ENCODE assay signal across 9 cellular contexts in genomic region chr12:114681149-114681849, GRCh38. TPM values are rescaled to one million over a fixed set of nuclear protein-coding genes. Genes with fewer than 3 reads are reported as not detected.
DNase-seq lines count a peak whose midpoint lies in the region; ATAC-seq and TF ChIP-seq lines count a peak whose summit lies in the region.
"Had no signal": no experiment of that assay in that cellular context is flagged by ENCODE, and none has a peak within 500 bp of the region (broad histone marks: within the 10 kb centered on the region; RNA-seq: fewer than 3 reads in every experiment).

No MANE protein-coding gene starts in this region.

- no TSS peak for BruUV-seq in MCF 10A (replicated peaks; lab: Mats Ljungman, UMichigan)

- TF ChIP-seq CTCF in cardiac muscle cell (IDR thresholded peaks at IDR 0.05; ENCODE audit: low read depth, low read length) (no peak), MCF 10A (IDR thresholded peaks at IDR 0.05; ENCODE audit: unreplicated experiment) (no peak), lower leg skin (IDR thresholded peaks at IDR 0.05) (no peak), upper lobe of right lung (IDR thresholded peaks at IDR 0.05) (no peak)

- peak in 1 of 2 donors; percentile 65 for DNase-seq in cardiac muscle cell (ENCODE audit: low read depth in 1 of 2, low spot score in 1 of 2)
- DNase-seq in cardiac septum (ENCODE audit: low spot score) = no peak
- DNase-seq in MCF 10A (ENCODE audit: unreplicated experiment) = peak; percentile 47
- peak in 1 of 2 donors; percentile 81 for DNase-seq in lower leg skin (ENCODE audit: low spot score in 2 of 2)
- no peak for DNase-seq in upper lobe of right lung
- DNase-seq in NCI-H446 treated with DMSO at 0.1 percent for 48 hours (lab: John Stamatoyannopoulos, UW) = no peak
- no peak for DNase-seq in AG08395 (ENCODE audit: low spot score)
- DNase-seq: C1 segment of cervical spinal cord had no signal

- H3K4me1 ChIP-seq in cardiac muscle cell (ENCODE audit: low read depth) = peaks cover 43% of the 10 kb centered on the region
- H3K4me1 ChIP-seq in upper lobe of right lung = peaks cover 4% of the 10 kb centered on the region

- 40 to 51% methylated on average over 16 of the region's 16 CpGs for WGBS in lower leg skin, 2 donors

- peaks cover 12% of the 10 kb centered on the region for H3K4me1 Mint-ChIP-seq in MCF 10A (ENCODE audit: insufficient read depth, unreplicated experiment)
- peaks cover 16% of the 10 kb centered on the region for H3K4me1 Mint-ChIP-seq in stimulated activated memory B cell treated with anti-CD40 and anti-IgM and Interleukin-4, amounts not matched to agents 10 μg/mL and 1 μg/mL and 100 μg/mL, for 72 hours

- H3K27ac Mint-ChIP-seq in MCF 10A (ENCODE audit: low read depth, unreplicated experiment) = peak overlapping the region; percentile 86
- no peak overlapping the region for H3K27ac Mint-ChIP-seq in stimulated activated memory B cell treated with anti-CD40 and anti-IgM and Interleukin-4, amounts not matched to agents 10 μg/mL and 1 μg/mL and 100 μg/mL, for 72 hours

- H3K4me3 ChIP-seq in cardiac muscle cell = peak overlapping the region; percentile 73
- peak overlapping the region; percentile 54 for H3K4me3 ChIP-seq in lower leg skin (ENCODE audit: low read depth, poor library complexity, severe bottlenecking)
- peak overlapping the region; percentile 52 for H3K4me3 ChIP-seq in upper lobe of right lung

- H3K36me3 Mint-ChIP-seq in MCF 10A (ENCODE audit: insufficient read depth, unreplicated experiment) = peaks cover 21% of the 10 kb centered on the region
- no peaks in the 10 kb centered on the region for H3K36me3 Mint-ChIP-seq in stimulated activated memory B cell treated with anti-CD40 and anti-IgM and Interleukin-4, amounts not matched to agents 10 μg/mL and 1 μg/mL and 100 μg/mL, for 72 hours

- peak overlapping the region; percentile 97 for H3K4me3 Mint-ChIP-seq in MCF 10A (ENCODE audit: unreplicated experiment)
- no peak overlapping the region for H3K4me3 Mint-ChIP-seq in stimulated activated memory B cell treated with anti-CD40 and anti-IgM and Interleukin-4, amounts not matched to agents 10 μg/mL and 1 μg/mL and 100 μg/mL, for 72 hours

- no peak for TF ChIP-seq POLR2A in lower leg skin (IDR thresholded peaks at IDR 0.05)

- no peaks in the 10 kb centered on the region for H3K9me3 Mint-ChIP-seq in MCF 10A (ENCODE audit: unreplicated experiment)
- no peaks in the 10 kb centered on the region for H3K9me3 Mint-ChIP-seq in stimulated activated memory B cell treated with anti-CD40 and anti-IgM and Interleukin-4, amounts not matched to agents 10 μg/mL and 1 μg/mL and 100 μg/mL, for 72 hours

- ATAC-seq in upper lobe of right lung = no peak
- no peak for ATAC-seq in stimulated activated memory B cell treated with anti-CD40 and anti-IgM and Interleukin-4, amounts not matched to agents 10 μg/mL and 1 μg/mL and 100 μg/mL, for 72 hours

- POLR2A ChIA-PET in MCF 10A (lab: Yijun Ruan, JAX) = interaction anchor here (0.6 to 6.2 kb wide), 8 partner anchors 8 to 1066 kb away, joined by 3 to 54 read pairs (median 4); no protein-coding TSS in a partner anchor

- no peaks in the 10 kb centered on the region for H3K27me3 Mint-ChIP-seq in MCF 10A (ENCODE audit: insufficient read depth, unreplicated experiment)
- peaks cover 76% of the 10 kb centered on the region for H3K27me3 Mint-ChIP-seq in stimulated activated memory B cell treated with anti-CD40 and anti-IgM and Interleukin-4, amounts not matched to agents 10 μg/mL and 1 μg/mL and 100 μg/mL, for 72 hours

- CTCF ChIA-PET in MCF 10A (lab: Yijun Ruan, JAX) = interaction anchor here (0.7 to 1.1 kb wide), 3 partner anchors 15 to 1571 kb away, joined by 3 to 5 read pairs (median 3); no protein-coding TSS in a partner anchor

- intact Hi-C loops in cardiac septum (cut with DNase I) = loop anchor here (5.0 to 10.0 kb wide), 7 partner anchors 116 to 771 kb away; no protein-coding TSS in a partner anchor
- intact Hi-C loops in MCF 10A (cut with micrococcal nuclease) = loop anchor here (5.0 to 10.0 kb wide), 2 partner anchors 414 to 776 kb away; no protein-coding TSS in a partner anchor
- intact Hi-C loops in lower leg skin (cut with DNase I; ENCODE audit: low total_unique reads) = no loop called here
- intact Hi-C loops in upper lobe of right lung (cut with DNase I) = no loop called here

- H3K27me3 ChIP-seq in cardiac muscle cell = peaks cover 12% of the 10 kb centered on the region
- peaks cover 43% of the 10 kb centered on the region for H3K27me3 ChIP-seq in upper lobe of right lung

- peaks cover 2% of the 10 kb centered on the region for H3K36me3 ChIP-seq in cardiac muscle cell
- H3K36me3 ChIP-seq in upper lobe of right lung = no peaks in the 10 kb centered on the region

- H3K9me3 ChIP-seq in cardiac muscle cell (ENCODE audit: low read depth) (no peaks in the 10 kb centered on the region), upper lobe of right lung (no peaks in the 10 kb centered on the region)

- H3K27ac ChIP-seq in cardiac muscle cell = no peak overlapping the region
- peak overlapping the region; percentile 87 for H3K27ac ChIP-seq in upper lobe of right lung

RNA-seq across cellular contexts. Expression of gene TBX3, which starts 2.7 kb away (rescaled TPM):
- 69.4 and 87.5 TPM in 2 replicates for total RNA-seq in cardiac muscle cell
- 63.7 and 78.3 TPM in 2 replicates for polyA plus RNA-seq in cardiac muscle cell
- 17.1 TPM for total RNA-seq in cardiac septum
- 6.6 and 8.0 TPM in 2 replicates for total RNA-seq in MCF 10A (2022)
- 10 to 100 TPM; 15.2 to 48.1 (median 35.4) TPM for total RNA-seq in lower leg skin
- total RNA-seq in upper lobe of right lung = 35.9 TPM

Comparison
In these comparisons a context has a peak if more than half of its experiments do, and no peak if none do; other contexts are left out.
1. intact Hi-C loops: an anchor here in cardiac septum (5.0 to 10.0 kb wide) and MCF 10A (5.0 to 10.0 kb wide); none called in lower leg skin and upper lobe of right lung.